8 cellular contexts compared by ENCODE assay signal in the genomic region with DNA sequence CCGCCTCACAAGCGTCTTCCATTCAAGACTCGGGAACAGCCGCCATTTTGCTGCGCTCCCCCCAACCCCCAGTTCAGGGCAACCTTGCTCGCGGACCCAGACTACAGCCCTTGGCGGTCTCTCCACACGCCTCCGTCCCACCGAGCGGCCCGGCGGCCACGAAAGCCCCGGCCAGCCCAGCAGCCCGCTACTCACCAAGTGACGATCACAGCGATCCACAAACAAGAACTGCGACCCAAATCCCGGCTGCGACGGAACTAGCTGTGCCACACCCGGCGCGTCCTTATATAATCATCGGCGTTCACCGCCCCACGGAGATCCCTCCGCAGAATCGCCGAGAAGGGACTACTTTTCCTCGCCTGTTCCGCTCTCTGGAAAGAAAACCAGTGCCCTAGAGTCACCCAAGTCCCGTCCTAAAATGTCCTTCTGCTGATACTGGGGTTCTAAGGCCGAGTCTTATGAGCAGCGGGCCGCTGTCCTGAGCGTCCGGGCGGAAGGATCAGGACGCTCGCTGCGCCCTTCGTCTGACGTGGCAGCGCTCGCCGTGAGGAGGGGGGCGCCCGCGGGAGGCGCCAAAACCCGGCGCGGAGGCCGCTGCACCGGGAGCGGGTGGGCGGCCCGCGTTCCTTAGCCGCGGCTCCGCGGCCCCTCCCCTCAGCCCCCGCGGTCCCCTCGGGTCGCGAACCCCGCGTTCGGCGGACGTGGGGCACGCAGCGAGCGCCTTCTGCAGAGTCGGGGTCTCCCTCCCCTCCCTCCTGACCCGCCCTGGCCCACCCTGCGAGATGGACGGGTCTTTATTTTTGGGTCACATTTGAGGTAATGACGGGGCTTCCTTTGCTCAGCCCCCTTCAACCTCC. TPM values are rescaled to one million over a fixed set of nuclear protein-coding genes. Genes with fewer than 3 reads are reported as not detected.
DNase-seq lines count a peak whose midpoint lies in the region; ATAC-seq and TF ChIP-seq lines count a peak whose summit lies in the region.

Gene UBC (minus strand): TSS at position 259 of the 857 bp plus-strand sequence. CDS start 879 bp downstream, outside the sequence.

- WGBS in lung, 2 donors: 0% methylated on average over 81 to 85 of the region's 85 CpGs

- H3K4me1 Mint-ChIP-seq in activated CD4-positive, alpha-beta T cell treated with anti-CD3 and anti-CD28 coated beads for 36 hours: peaks cover 80% of the 10 kb centered on the region

- peak within 1 kb of the TSS; percentile 98 to 99 for H3K27ac ChIP-seq in lung (ENCODE audit: low read depth in 1 of 2, low read length in 1 of 2)

- H3K27ac Mint-ChIP-seq in activated CD4-positive, alpha-beta T cell treated with anti-CD3 and anti-CD28 coated beads for 36 hours: peak within 1 kb of the TSS; percentile 100

- no peaks in the 10 kb centered on the region for H3K9me3 Mint-ChIP-seq in activated CD4-positive, alpha-beta T cell treated with anti-CD3 and anti-CD28 coated beads for 36 hours (ENCODE audit: low read depth)

- DNase-seq in activated CD4-positive, alpha-beta T cell treated with anti-CD3 and anti-CD28 coated beads for 36 hours: peak; percentile 93
- DNase-seq in dermis microvascular lymphatic vessel endothelial cell (ENCODE audit: low read depth in 2 of 2): peak; percentile 90 to 93
- DNase-seq in lung (ENCODE audit: low spot score): peak; percentile 92
- peak; percentile 76 to 87 (median 80) for DNase-seq in stimulated activated CD4-positive, alpha-beta T cell treated with anti-CD3 and anti-CD28 coated beads, TNF-alpha, amount 100 ng/mL, for 48 hours (ENCODE audit: low read depth in 3 of 3)
- no peak for DNase-seq in DMS79 (lab: John Stamatoyannopoulos, UW)
- DNase-seq in GM19240 (ENCODE audit: insufficient read length, low spot score): no peak

- H3K4me3 ChIP-seq in lung: peak within 1 kb of the TSS; percentile 82

- no peaks in the 10 kb centered on the region for H3K27me3 Mint-ChIP-seq in activated CD4-positive, alpha-beta T cell treated with anti-CD3 and anti-CD28 coated beads for 36 hours

- TF ChIP-seq CTCF in lung (IDR thresholded peaks at IDR 0.05; ENCODE audit: control extremely low read depth, extremely low read depth): no peak

- peaks cover 42% of the 10 kb centered on the region for H3K36me3 Mint-ChIP-seq in activated CD4-positive, alpha-beta T cell treated with anti-CD3 and anti-CD28 coated beads for 36 hours (ENCODE audit: low read depth)

- intact Hi-C loops in activated CD4-positive, alpha-beta T cell treated with anti-CD3 and anti-CD28 coated beads for 36 hours (cut with DNase I, micrococcal nuclease): loop anchor here (1.0 to 10.0 kb wide), 9 partner anchors 13 to 1940 kb away; partner anchors contain the start of genes BRI3BP (in 1 of the 2), NCOR2 (in 1 of the 2), OGFOD2 (in 1 of the 2) and RILPL2 (in 1 of the 2)

- H3K9me3 ChIP-seq in lung (ENCODE audit: control insufficient read depth in 2 of 2, insufficient read depth in 1 of 2, low read length in 1 of 2): no peaks in the 10 kb centered on the region

- H3K4me3 Mint-ChIP-seq in activated CD4-positive, alpha-beta T cell treated with anti-CD3 and anti-CD28 coated beads for 36 hours: peak within 1 kb of the TSS; percentile 100

- ATAC-seq in GM18907 (IDR thresholded peaks at IDR 0.05; ENCODE audit: unreplicated experiment) (peak; percentile 43), HG03354 (IDR thresholded peaks at IDR 0.05; ENCODE audit: poor library complexity, severe bottlenecking, unreplicated experiment) (peak; percentile 28), lung (ENCODE audit: insufficient read depth, low FRiP score) (peak; percentile 75)
- ATAC-seq in activated CD4-positive, alpha-beta T cell treated with anti-CD3 and anti-CD28 coated beads for 36 hours: peak; percentile 28

- POLR2A ChIA-PET in activated CD4-positive, alpha-beta T cell treated with anti-CD3 and anti-CD28 coated beads for 36 hours (lab: Charles Lee): interaction anchor here (0.5 to 4.1 kb wide), 9 partner anchors 7 to 346 kb away, joined by 3 to 39 read pairs (median 6); no protein-coding TSS in a partner anchor

- H3K4me1 ChIP-seq in lung (ENCODE audit: control insufficient read depth in 2 of 2, insufficient read depth in 2 of 2, low read length in 2 of 2): peaks cover 12 to 16% of the 10 kb centered on the region in 2 donors

- no peaks in the 10 kb centered on the region for H3K27me3 ChIP-seq in lung (ENCODE audit: control insufficient read depth, insufficient read depth)

- CTCF ChIA-PET in activated CD4-positive, alpha-beta T cell treated with anti-CD3 and anti-CD28 coated beads for 36 hours (lab: Charles Lee): interaction anchor here (0.7 to 8.3 kb wide), 4 partner anchors 8 to 167 kb away, joined by 3 to 92 read pairs (median 46); no protein-coding TSS in a partner anchor

- peaks cover 12 to 16% of the 10 kb centered on the region in 2 donors for H3K36me3 ChIP-seq in lung (ENCODE audit: control insufficient read depth in 2 of 2, insufficient read depth in 2 of 2, low read length in 2 of 2)

RNA-seq across cellular contexts. Expression of gene UBC, which starts in this region (rescaled TPM):
- 100 to 1,000 TPM; 809 to 936 TPM for total RNA-seq in activated CD4-positive, alpha-beta T cell treated with anti-CD3 and anti-CD28 coated beads for 36 hours
- 1,072 and 1,958 TPM in 2 replicates for total RNA-seq in dermis microvascular lymphatic vessel endothelial cell
- total RNA-seq in lung: 1,000 to 10,000 TPM; 1,113 to 1,141 TPM
- 1,000 to 10,000 TPM; 1,465 to 1,682 TPM for polyA plus RNA-seq in lung

Comparison
In these comparisons a context has a peak if more than half of its experiments do, and no peak if none do; other contexts are left out.
1. DNase-seq: peak in activated CD4-positive, alpha-beta T cell treated with anti-CD3 and anti-CD28 coated beads for 36 hours (single experiment), dermis microvascular lymphatic vessel endothelial cell (2 of 2), lung (single experiment) and stimulated activated CD4-positive, alpha-beta T cell treated with anti-CD3 and anti-CD28 coated beads, TNF-alpha, amount 100 ng/mL, for 48 hours (3 of 3); none in DMS79 (single experiment) and GM19240 (single experiment).
2. Peak in every context shown above with its lines, with median percentiles within 50 percentile points of each other: ATAC-seq.